ENCODE assay signal across 1 cellular context in genomic region chr21:31892686-31893085, GRCh38.
TF ChIP-seq lines count a peak whose summit lies in the region.

No MANE protein-coding gene starts in this region.

TF ChIP-seq in IMR-90, 13 proteins besides CTCF, POLR2A, EP300 and RAD21:
- TF ChIP-seq SMC3 (IDR thresholded peaks at IDR 0.05; ENCODE audit: low read depth, low read length): no peak
- no peak for TF ChIP-seq USF2 (IDR thresholded peaks at IDR 0.05; ENCODE audit: low read depth, low read length)
